ENCODE assay signal across 8 cellular contexts in the genomic region with DNA sequence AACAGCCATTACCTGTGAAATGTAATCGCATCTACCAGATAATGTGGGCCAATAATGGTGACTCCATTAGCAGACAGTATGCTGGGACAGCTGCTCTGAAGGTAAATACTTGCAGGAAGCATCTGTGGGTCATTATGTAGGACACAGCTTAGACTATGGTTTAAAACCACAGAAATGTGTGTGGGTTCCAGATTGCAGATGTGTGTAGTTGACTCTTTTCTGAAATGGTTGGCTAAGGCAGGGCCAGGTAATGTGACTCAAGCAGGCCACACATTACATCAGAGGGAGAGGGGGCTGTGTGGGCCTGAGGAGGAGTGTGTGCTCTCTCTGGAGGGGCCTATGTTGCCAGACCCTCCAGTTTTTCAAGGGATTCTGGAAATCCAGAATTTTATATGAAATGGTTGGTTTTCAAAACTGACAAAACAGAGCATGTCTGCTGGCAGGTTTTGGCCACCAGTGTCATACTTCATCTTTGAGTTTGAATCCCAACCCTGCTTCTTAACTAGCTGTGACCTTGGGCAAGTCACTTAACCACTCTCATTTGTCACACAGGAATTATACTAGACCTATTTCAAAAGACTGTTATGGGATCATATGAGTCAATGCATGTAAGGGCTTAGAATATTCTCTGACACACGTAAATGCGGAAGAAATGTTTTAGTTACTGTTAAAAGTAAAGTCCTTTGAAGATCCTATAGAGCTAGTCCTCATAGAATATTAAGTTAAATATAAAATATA.
DNase-seq lines count a peak whose midpoint lies in the region; ATAC-seq and TF ChIP-seq lines count a peak whose summit lies in the region.

No MANE protein-coding gene starts in this region.

- TF ChIP-seq CTCF in spleen (IDR thresholded peaks at IDR 0.05 in 8 of 11, conservative IDR thresholded peaks at IDR 0.05 in 3 of 11) (no peak), lower lobe of right lung (IDR thresholded peaks at IDR 0.05) (no peak)

- H3K27me3 ChIP-seq in spleen (replicated peaks in 1 of 7) (no peaks in the 10 kb centered on the region), lower lobe of right lung (ENCODE audit: low read depth) (no peaks in the 10 kb centered on the region)

- H3K36me3 ChIP-seq in spleen (peaks cover 0 to 49% (median 15%) of the 10 kb centered on the region in 6 donors), lower lobe of right lung (peaks cover 23% of the 10 kb centered on the region)

- no peak for TF ChIP-seq POLR2A in spleen (IDR thresholded peaks at IDR 0.05)

- DNase-seq in activated CD4-positive, CD25-positive, alpha-beta regulatory T cell treated with anti-CD3 and anti-CD28 coated beads, Interleukin-2, amount 50 U/mL, for 72 hours, result no peak
- peak; percentile 33 for DNase-seq in activated CD8-positive, alpha-beta T cell treated with anti-CD3 and anti-CD28 coated beads, Interleukin-2, amount 10 ng/mL, durations not matched to agents 7 days and 5 days
- peak; percentile 55 for DNase-seq in renal cortical epithelial cell (ENCODE audit: low read depth)
- no peak for DNase-seq in spleen
- DNase-seq in NCI-H1436 (lab: John Stamatoyannopoulos, UW), result no peak
- DNase-seq in lower lobe of right lung, result no peak

- CTCF ChIA-PET in activated CD8-positive, alpha-beta T cell treated with anti-CD3 and anti-CD28 coated beads, Interleukin-2, amount 10 ng/mL, durations not matched to agents 7 days and 5 days (lab: Charles Lee), result interaction anchor here (1.7 kb wide), 2 partner anchors 51 to 58 kb away, joined by 4 to 5 read pairs; no protein-coding TSS in a partner anchor

- no peak overlapping the region for H3K4me3 Mint-ChIP-seq in activated CD8-positive, alpha-beta T cell treated with anti-CD3 and anti-CD28 coated beads, Interleukin-2, amount 10 ng/mL, durations not matched to agents 7 days and 5 days

- no peaks in the 10 kb centered on the region for H3K4me1 ChIP-seq in spleen
- no peaks in the 10 kb centered on the region for H3K4me1 ChIP-seq in lower lobe of right lung

- no peak overlapping the region for H3K27ac ChIP-seq in spleen
- no peak overlapping the region for H3K27ac ChIP-seq in lower lobe of right lung

- peaks cover 16% of the 10 kb centered on the region for H3K36me3 Mint-ChIP-seq in activated CD8-positive, alpha-beta T cell treated with anti-CD3 and anti-CD28 coated beads, Interleukin-2, amount 10 ng/mL, durations not matched to agents 7 days and 5 days (ENCODE audit: low read depth)

- H3K27me3 Mint-ChIP-seq in activated CD8-positive, alpha-beta T cell treated with anti-CD3 and anti-CD28 coated beads, Interleukin-2, amount 10 ng/mL, durations not matched to agents 7 days and 5 days (ENCODE audit: low read depth), result no peaks in the 10 kb centered on the region

- peak; percentile 58 to 78 for ATAC-seq in activated CD4-positive, CD25-positive, alpha-beta regulatory T cell treated with anti-CD3 and anti-CD28 coated beads, Interleukin-2, amount 50 U/mL, for 24 hours
- peak; percentile 78 for ATAC-seq in HG03378 (IDR thresholded peaks at IDR 0.05; ENCODE audit: unreplicated experiment)
- peak; percentile 79 for ATAC-seq in activated CD8-positive, alpha-beta T cell treated with anti-CD3 and anti-CD28 coated beads, Interleukin-2, amount 10 ng/mL, durations not matched to agents 7 days and 5 days
- ATAC-seq in lower lobe of right lung, result no peak

- peak overlapping the region; percentile 73 for H3K27ac Mint-ChIP-seq in activated CD8-positive, alpha-beta T cell treated with anti-CD3 and anti-CD28 coated beads, Interleukin-2, amount 10 ng/mL, durations not matched to agents 7 days and 5 days

- H3K9me3 ChIP-seq in spleen (no peaks in the 10 kb centered on the region), lower lobe of right lung (no peaks in the 10 kb centered on the region)

- no peaks in the 10 kb centered on the region for H3K9me3 Mint-ChIP-seq in activated CD8-positive, alpha-beta T cell treated with anti-CD3 and anti-CD28 coated beads, Interleukin-2, amount 10 ng/mL, durations not matched to agents 7 days and 5 days (ENCODE audit: insufficient read depth)

- WGBS in spleen, 5 donors, result 79 to 90% (median 83%) methylated on average over 3 of the region's 3 CpGs

- intact Hi-C loops in spleen (cut with DNase I; ENCODE audit: low total_unique reads) (no loop called here), lower lobe of right lung (cut with DNase I) (no loop called here)

- H3K4me3 ChIP-seq in spleen, result no peak overlapping the region
- H3K4me3 ChIP-seq in lower lobe of right lung, result no peak overlapping the region

- peaks cover 13% of the 10 kb centered on the region for H3K4me1 Mint-ChIP-seq in activated CD8-positive, alpha-beta T cell treated with anti-CD3 and anti-CD28 coated beads, Interleukin-2, amount 10 ng/mL, durations not matched to agents 7 days and 5 days (ENCODE audit: low read depth)

- POLR2A ChIA-PET in activated CD8-positive, alpha-beta T cell treated with anti-CD3 and anti-CD28 coated beads, Interleukin-2, amount 10 ng/mL, durations not matched to agents 7 days and 5 days (lab: Charles Lee), result interaction anchor here (0.7 kb wide), 1 partner anchor 23 kb away, joined by 3 read pairs; no protein-coding TSS in a partner anchor

Comparison
In these comparisons a context has a peak if more than half of its experiments do, and no peak if none do; other contexts are left out.
1. ATAC-seq: peak in activated CD4-positive, CD25-positive, alpha-beta regulatory T cell treated with anti-CD3 and anti-CD28 coated beads, Interleukin-2, amount 50 U/mL, for 24 hours (2 of 2), HG03378 (single experiment) and activated CD8-positive, alpha-beta T cell treated with anti-CD3 and anti-CD28 coated beads, Interleukin-2, amount 10 ng/mL, durations not matched to agents 7 days and 5 days (single experiment); none in lower lobe of right lung (0 of 2).
2. DNase-seq: peak in activated CD8-positive, alpha-beta T cell treated with anti-CD3 and anti-CD28 coated beads, Interleukin-2, amount 10 ng/mL, durations not matched to agents 7 days and 5 days (single experiment) and renal cortical epithelial cell (single experiment); none in activated CD4-positive, CD25-positive, alpha-beta regulatory T cell treated with anti-CD3 and anti-CD28 coated beads, Interleukin-2, amount 50 U/mL, for 72 hours (single experiment), spleen (single experiment), NCI-H1436 (single experiment) and lower lobe of right lung (single experiment).